In genomic region chr19:5052515-5052914, GRCh38 we compare ENCODE assay signal across 21 cellular contexts.
DNase-seq lines count a peak whose midpoint lies in the region; ATAC-seq, FAIRE-seq and TF ChIP-seq lines count a peak whose summit lies in the region.
"Had no signal": no experiment of that assay in that cellular context is flagged by ENCODE, and none has a peak within 500 bp of the region (broad histone marks: within the 10 kb centered on the region; RNA-seq: fewer than 3 reads in every experiment).

No MANE protein-coding gene starts in this region.

- H3K4me1 Mint-ChIP-seq in endodermal cell, result peaks cover 2% of the 10 kb centered on the region

- H3K27ac Mint-ChIP-seq in endodermal cell, result no peak overlapping the region
- H3K27ac Mint-ChIP-seq: activated CD4-positive, alpha-beta T cell treated with anti-CD3 and anti-CD28 coated beads for 36 hours; effector memory CD8-positive, alpha-beta T cell; nephron; stimulated activated memory B cell treated with anti-CD40 and anti-IgM and Interleukin-4, amounts not matched to agents 10 μg/mL and 1 μg/mL and 100 μg/mL, for 72 hours had no signal

- H3K27ac ChIP-seq in SK-N-SH (ENCODE audit: low read depth in 2 of 2, low read length in 1 of 2) (no peak overlapping the region; a peak in 1 of 4 replicates), OCI-LY3 (ENCODE audit: low read length) (no peak overlapping the region), endodermal cell (ENCODE audit: low read depth, low read length) (no peak overlapping the region)
- H3K27ac ChIP-seq: Peyer's patch, tibial artery had no signal

- DNase-seq in SK-N-SH (peak; percentile 69), endodermal cell (peak; percentile 72), retinal pigment epithelial cell (ENCODE audit: low read depth) (no peak), amygdala (lab: John Stamatoyannopoulos, UW) (no peak), GM12891 (ENCODE audit: insufficient read length, low spot score) (no peak), midbrain (lab: John Stamatoyannopoulos, UW) (no peak)
- DNase-seq: activated CD4-positive, alpha-beta T cell treated with anti-CD3 and anti-CD28 coated beads for 36 hours; activated effector memory CD4-positive, alpha-beta T cell treated with Interleukin-2 at 50 U/mL for 16 hours; DMS53; effector memory CD8-positive, alpha-beta T cell; kidney; NCI-H1048; NCI-H526 treated with DMSO at 0.1 percent for 48 hours; Peyer's patch; stimulated activated CD4-positive, alpha-beta T cell treated with anti-CD3 and anti-CD28 coated beads, Interleukin-15, amount 100 ng/mL, for 24 hours; T1000; tibial artery had no signal

- WGBS in SK-N-SH (ENCODE audit: low lambda C conversion rate), result 97% methylated on average over 7 of the region's 13 CpGs
- 91 to 100% methylated on average over 3 to 13 of the region's 13 CpGs for WGBS in endodermal cell (ENCODE audit: insufficient coverage in 1 of 2, insufficient read length in 1 of 2), 2 experiments

- no peaks in the 10 kb centered on the region for H3K9me2 ChIP-seq in SK-N-SH

- no peak overlapping the region for H3K9ac ChIP-seq in SK-N-SH
- H3K9ac ChIP-seq in OCI-LY3 (ENCODE audit: low read length), result no peak overlapping the region
- no peak overlapping the region for H3K9ac ChIP-seq in endodermal cell (ENCODE audit: extremely low read depth, low read length, poor library complexity, severe bottlenecking)

- peaks cover 7% of the 10 kb centered on the region; the same call in 1 of the 2 replicates for H3K79me2 ChIP-seq in SK-N-SH (ENCODE audit: insufficient read depth)
- no peaks in the 10 kb centered on the region for H3K79me2 ChIP-seq in OCI-LY3 (ENCODE audit: low read length)

- H3K4me2 ChIP-seq in SK-N-SH, result no peak overlapping the region
- H3K4me2 ChIP-seq in OCI-LY3 (ENCODE audit: low read length), result no peak overlapping the region

- H3K4me1 ChIP-seq in SK-N-SH (ENCODE audit: control insufficient read depth in 1 of 2, insufficient read depth in 2 of 2, low read depth in 1 of 2, low read length in 1 of 2) (peaks cover 12 to 46% of the 10 kb centered on the region in 2 experiments; a peak in 3 of 4 replicates), OCI-LY3 (ENCODE audit: low read length) (peaks cover 10% of the 10 kb centered on the region), endodermal cell (ENCODE audit: control insufficient read depth, insufficient read depth, low read length) (no peaks in the 10 kb centered on the region)

- peaks cover 2 to 28% of the 10 kb centered on the region in 2 experiments for H3K36me3 ChIP-seq in SK-N-SH (replicated peaks in 1 of 2; ENCODE audit: control insufficient read depth in 1 of 2, insufficient read depth in 2 of 2, low read length in 1 of 2)
- H3K36me3 ChIP-seq in OCI-LY3 (replicated peaks; ENCODE audit: low read depth, low read length), result peaks cover 13% of the 10 kb centered on the region
- H3K36me3 ChIP-seq in endodermal cell (ENCODE audit: control insufficient read depth, insufficient read depth, low read length), result peaks cover 12% of the 10 kb centered on the region

- peaks cover 7% of the 10 kb centered on the region for H3K36me3 Mint-ChIP-seq in endodermal cell (ENCODE audit: low read depth)

- no peaks in the 10 kb centered on the region for H3K9me3 ChIP-seq in SK-N-SH
- no peaks in the 10 kb centered on the region for H3K9me3 ChIP-seq in OCI-LY3 (ENCODE audit: insufficient read depth, low read length)
- no peaks in the 10 kb centered on the region for H3K9me3 ChIP-seq in endodermal cell (ENCODE audit: control insufficient read depth, low read length)
- H3K9me3 ChIP-seq: Peyer's patch, tibial artery had no signal

- ATAC-seq in SK-N-SH treated with all-trans-retinoic acid at 6 μM for 48 hours, result no peak
- ATAC-seq: activated CD4-positive, alpha-beta T cell treated with anti-CD3 and anti-CD28 coated beads for 36 hours; effector memory CD8-positive, alpha-beta T cell; stimulated activated memory B cell treated with anti-CD40 and anti-IgM and Interleukin-4, amounts not matched to agents 10 μg/mL and 1 μg/mL and 100 μg/mL, for 72 hours had no signal

- H4K20me1 ChIP-seq in SK-N-SH (ENCODE audit: insufficient read depth) (peaks cover 15% of the 10 kb centered on the region), OCI-LY3 (ENCODE audit: insufficient read depth, low read length) (peaks cover 58% of the 10 kb centered on the region)

- no peak overlapping the region for H3K4me3 Mint-ChIP-seq in endodermal cell
- H3K4me3 Mint-ChIP-seq: activated CD4-positive, alpha-beta T cell treated with anti-CD3 and anti-CD28 coated beads for 36 hours; effector memory CD8-positive, alpha-beta T cell; nephron; stimulated activated memory B cell treated with anti-CD40 and anti-IgM and Interleukin-4, amounts not matched to agents 10 μg/mL and 1 μg/mL and 100 μg/mL, for 72 hours had no signal

- POLR2A ChIA-PET in SK-N-SH (lab: Yijun Ruan, JAX), result no interaction called here

- H3K9me3 Mint-ChIP-seq in endodermal cell, result no peaks in the 10 kb centered on the region
- H3K9me3 Mint-ChIP-seq: effector memory CD8-positive, alpha-beta T cell; nephron; stimulated activated memory B cell treated with anti-CD40 and anti-IgM and Interleukin-4, amounts not matched to agents 10 μg/mL and 1 μg/mL and 100 μg/mL, for 72 hours had no signal

- TF ChIP-seq CTCF in SK-N-SH (IDR thresholded peaks at IDR 0.05), result peak; percentile 14; the same call in 1 of the 2 replicates
- 0 out of 2 replicates have a peak, but pooled peaks have one; percentile 15 for TF ChIP-seq CTCF in OCI-LY3 (IDR thresholded peaks at IDR 0.05; ENCODE audit: low read depth, low read length)
- TF ChIP-seq CTCF in endodermal cell (conservative IDR thresholded peaks at IDR 0.05), result peak; percentile 54
- peak; percentile 29 for TF ChIP-seq CTCF in retinal pigment epithelial cell (conservative IDR thresholded peaks at IDR 0.05; ENCODE audit: low read depth, low read length)

- H3K27me3 Mint-ChIP-seq in endodermal cell (ENCODE audit: insufficient read depth), result no peaks in the 10 kb centered on the region
- H3K27me3 Mint-ChIP-seq: activated CD4-positive, alpha-beta T cell treated with anti-CD3 and anti-CD28 coated beads for 36 hours; effector memory CD8-positive, alpha-beta T cell; stimulated activated memory B cell treated with anti-CD40 and anti-IgM and Interleukin-4, amounts not matched to agents 10 μg/mL and 1 μg/mL and 100 μg/mL, for 72 hours had no signal

- no peak for TF ChIP-seq POLR2A in GM12891 (IDR thresholded peaks at IDR 0.05; ENCODE audit: low read depth, low read length)

- H3K4me3 ChIP-seq in SK-N-SH (ENCODE audit: low read depth in 2 of 2, low read length in 1 of 2) (no peak overlapping the region), OCI-LY3 (ENCODE audit: low read length) (no peak overlapping the region), endodermal cell (ENCODE audit: low read length) (no peak overlapping the region), retinal pigment epithelial cell (ENCODE audit: low read length) (no peak overlapping the region)
- H3K4me3 ChIP-seq: Peyer's patch, tibial artery had no signal

- H2AFZ ChIP-seq in SK-N-SH (ENCODE audit: low read depth), result no peak overlapping the region
- H2AFZ ChIP-seq in OCI-LY3 (ENCODE audit: low read depth, low read length), result no peak overlapping the region

- TF ChIP-seq EP300 in SK-N-SH (IDR thresholded peaks at IDR 0.05; ENCODE audit: borderline replicate concordance in 1 of 2, low read depth in 1 of 2, low read length in 1 of 2), result no peak

- CTCF ChIA-PET in SK-N-SH (lab: Yijun Ruan, JAX), result interaction anchor here (0.7 to 8.1 kb wide), 23 partner anchors 10 to 624 kb away, joined by 3 to 71 read pairs (median 4); partner anchors contain the start of gene PTPRS

- peak; percentile 48 for TF ChIP-seq RAD21 in SK-N-SH (IDR thresholded peaks at IDR 0.05; ENCODE audit: low read length)

- FAIRE-seq in GM12891 (lab: Jason Lieb, UNC), result no peak
- FAIRE-seq: kidney had no signal

- no peaks in the 10 kb centered on the region for H3F3A ChIP-seq in SK-N-SH (replicated peaks; ENCODE audit: insufficient read depth)

- H3K27me3 ChIP-seq in SK-N-SH (ENCODE audit: insufficient read depth) (no peaks in the 10 kb centered on the region), OCI-LY3 (ENCODE audit: low read depth, low read length) (no peaks in the 10 kb centered on the region), endodermal cell (ENCODE audit: control insufficient read depth, insufficient read depth, low read length, poor library complexity, severe bottlenecking) (no peaks in the 10 kb centered on the region)
- H3K27me3 ChIP-seq: Peyer's patch, tibial artery had no signal

TF ChIP-seq in SK-N-SH, 30 proteins besides CTCF, POLR2A, EP300 and RAD21:
- TF ChIP-seq JUND (IDR thresholded peaks at IDR 0.05) (no peak), YY1 (IDR thresholded peaks at IDR 0.05; ENCODE audit: low read depth) (no peak), SMC3 (IDR thresholded peaks at IDR 0.05; ENCODE audit: low read depth, low read length) (no peak), FOSL2 (IDR thresholded peaks at IDR 0.05; ENCODE audit: borderline replicate concordance, low read depth) (no peak)

TF ChIP-seq in GM12891, 5 proteins besides CTCF, POLR2A, EP300 and RAD21:
- TF ChIP-seq TAF1 (IDR thresholded peaks at IDR 0.05; ENCODE audit: low read depth, low read length), result no peak
- no peak for TF ChIP-seq POU2F2 (IDR thresholded peaks at IDR 0.05; ENCODE audit: low read depth, low read length)
- TF ChIP-seq POLR2AphosphoS5 (IDR thresholded peaks at IDR 0.05; ENCODE audit: low read depth, low read length), result no peak
- TF ChIP-seq PAX5 (IDR thresholded peaks at IDR 0.05; ENCODE audit: insufficient read depth, low read length, severe bottlenecking), result no peak
- no peak for TF ChIP-seq SPI1 (IDR thresholded peaks at IDR 0.05; ENCODE audit: low read depth, low read length)
TF ChIP-seq in GM12891: peak in this region for 0.

Comparison
In these comparisons a context has a peak if more than half of its experiments do, and no peak if none do; other contexts are left out.
1. DNase-seq: peak in SK-N-SH (single experiment) and endodermal cell (single experiment); none in retinal pigment epithelial cell (single experiment), amygdala (0 of 56), GM12891 (single experiment) and midbrain (single experiment).
2. Peak in every context shown above with its lines, with median percentiles within 50 percentile points of each other: CTCF ChIP-seq.